ENCODE assay signal across 1 cellular context in genomic region chr11:116787436-116787785, GRCh38.
TF ChIP-seq lines count a peak whose summit lies in the region.

No MANE protein-coding gene starts in this region.

TF ChIP-seq in H1, 55 proteins besides CTCF, POLR2A, EP300 and RAD21:
- TF ChIP-seq USF2 (IDR thresholded peaks at IDR 0.05; ENCODE audit: low read length) = no peak
- no peak for TF ChIP-seq RXRA (IDR thresholded peaks at IDR 0.05; ENCODE audit: insufficient read depth, low read depth, low read length)
- no peak for TF ChIP-seq SUZ12 (IDR thresholded peaks at IDR 0.05; ENCODE audit: low read length)
- no peak for TF ChIP-seq SP1 (IDR thresholded peaks at IDR 0.05; ENCODE audit: low read depth, low read length)
- no peak for TF ChIP-seq CTBP2 (IDR thresholded peaks at IDR 0.05; ENCODE audit: borderline replicate concordance, insufficient read depth, insufficient read length, low read length)
- no peak for TF ChIP-seq GABPA (IDR thresholded peaks at IDR 0.05; ENCODE audit: borderline replicate concordance, insufficient read depth, low read length)
- TF ChIP-seq SAP30 (IDR thresholded peaks at IDR 0.05; ENCODE audit: insufficient read depth, insufficient replicate concordance, low read length) = no peak
- no peak for TF ChIP-seq JUN (IDR thresholded peaks at IDR 0.05; ENCODE audit: low read depth, low read length)
- TF ChIP-seq RNF2 (IDR thresholded peaks at IDR 0.05; ENCODE audit: borderline replicate concordance, low read depth, low read length, missing control alignments, poor library complexity, severe bottlenecking) = no peak
- no peak for TF ChIP-seq ATF2 (IDR thresholded peaks at IDR 0.05; ENCODE audit: low read length)
- TF ChIP-seq BACH1 (IDR thresholded peaks at IDR 0.05; ENCODE audit: low read length) = no peak
- TF ChIP-seq YY1 (IDR thresholded peaks at IDR 0.05; ENCODE audit: low read depth, low read length) = no peak
- no peak for TF ChIP-seq NRF1 (IDR thresholded peaks at IDR 0.05; ENCODE audit: low read depth, low read length)
- no peak for TF ChIP-seq NANOG (IDR thresholded peaks at IDR 0.05; ENCODE audit: insufficient read depth, low read depth, low read length, poor library complexity, severe bottlenecking)
- TF ChIP-seq POLR2AphosphoS5 (IDR thresholded peaks at IDR 0.05; ENCODE audit: low read depth, low read length) = no peak
- TF ChIP-seq CHD1 (IDR thresholded peaks at IDR 0.05; ENCODE audit: low read depth, low read length) = no peak
- no peak for TF ChIP-seq MAX (IDR thresholded peaks at IDR 0.05)
- no peak for TF ChIP-seq SIX5 (IDR thresholded peaks at IDR 0.05; ENCODE audit: low read depth, low read length)
